In the genomic region with DNA sequence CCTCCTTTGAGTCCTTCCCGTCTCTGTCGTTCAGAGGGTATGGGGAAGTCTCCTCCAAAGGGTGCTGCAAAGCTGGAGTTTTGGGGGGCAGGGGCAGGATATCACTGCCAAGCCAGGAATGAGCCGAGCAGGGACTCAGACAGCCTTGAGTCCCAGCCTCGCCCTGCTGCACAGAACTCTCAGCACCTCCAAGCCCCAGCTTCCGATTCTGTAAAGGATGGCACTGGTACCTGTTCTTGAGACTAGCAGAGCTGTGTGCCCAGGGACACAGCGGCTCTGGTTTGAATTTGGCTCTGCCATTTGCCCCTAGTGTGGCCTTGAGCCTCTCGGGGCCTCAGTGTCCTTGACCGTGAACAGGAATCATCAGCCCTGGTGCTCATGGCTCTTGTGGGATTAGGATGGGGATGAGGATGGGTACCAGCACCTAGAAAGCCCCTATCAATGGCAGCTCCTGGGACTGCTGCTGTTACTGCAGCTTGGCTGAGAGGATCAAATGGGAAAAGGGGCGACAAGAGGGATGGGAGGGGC, we compare ENCODE assay signal across 11 cellular contexts. TPM values are rescaled to one million over a fixed set of nuclear protein-coding genes. Genes with fewer than 3 reads are reported as not detected.
DNase-seq lines count a peak whose midpoint lies in the region; ATAC-seq and TF ChIP-seq lines count a peak whose summit lies in the region.
"Had no signal": no experiment of that assay in that cellular context is flagged by ENCODE, and none has a peak within 500 bp of the region (broad histone marks: within the 10 kb centered on the region; RNA-seq: fewer than 3 reads in every experiment).

No MANE protein-coding gene starts in this region.

- no peak overlapping the region for H3K4me2 ChIP-seq in mesenchymal stem cell (ENCODE audit: low read length, poor library complexity, severe bottlenecking)

- peak overlapping the region; percentile 57 for H3K4me3 ChIP-seq in HUES64 (ENCODE audit: low read length)
- peak overlapping the region; percentile 86 to 89 for H3K4me3 ChIP-seq in ascending aorta
- no peak overlapping the region for H3K4me3 ChIP-seq in mesenchymal stem cell (ENCODE audit: insufficient read depth in 1 of 2, low read depth in 1 of 2, low read length in 2 of 2)
- H3K4me3 ChIP-seq in stomach: peak overlapping the region; percentile 19 to 78 (median 69)

- no peak for TF ChIP-seq EP300 in stomach (IDR thresholded peaks at IDR 0.05)

- H2BK5ac ChIP-seq in mesenchymal stem cell (ENCODE audit: low read depth, low read length, poor library complexity, severe bottlenecking): no peak overlapping the region

- intact Hi-C loops in ascending aorta (cut with DNase I): no loop called here
- intact Hi-C loops in stomach (cut with DNase I; ENCODE audit: low total_unique reads): no loop called here

- no peak overlapping the region for H2BK120ac ChIP-seq in mesenchymal stem cell (ENCODE audit: low read depth, low read length)

- no peak overlapping the region for H3K14ac ChIP-seq in mesenchymal stem cell (ENCODE audit: low read length in 2 of 2)

- H2AK5ac ChIP-seq in mesenchymal stem cell (ENCODE audit: low read length, severe bottlenecking): no peak overlapping the region

- TF ChIP-seq CTCF in ascending aorta (IDR thresholded peaks at IDR 0.05) (no peak), stomach (IDR thresholded peaks at IDR 0.05) (no peak)

- H3K9me3 ChIP-seq in HUES64 (ENCODE audit: insufficient read depth, low read depth, low read length): no peaks in the 10 kb centered on the region
- no peaks in the 10 kb centered on the region for H3K9me3 ChIP-seq in ascending aorta
- H3K9me3 ChIP-seq in mesenchymal stem cell (ENCODE audit: control insufficient read depth, low read length): no peaks in the 10 kb centered on the region
- no peaks in the 10 kb centered on the region for H3K9me3 ChIP-seq in stomach

- no peaks in the 10 kb centered on the region for H3K36me3 ChIP-seq in HUES64 (ENCODE audit: insufficient read depth, low read length)
- peaks cover 0 to 8% of the 10 kb centered on the region in 2 donors for H3K36me3 ChIP-seq in ascending aorta
- H3K36me3 ChIP-seq in mesenchymal stem cell (ENCODE audit: control insufficient read depth in 1 of 2, insufficient read depth in 2 of 2, low read depth in 1 of 2, low read length in 2 of 2): no peaks in the 10 kb centered on the region
- no peaks in the 10 kb centered on the region for H3K36me3 ChIP-seq in stomach
- H3K36me3 ChIP-seq: cardiac muscle cell had no signal

- DNase-seq in ascending aorta (ENCODE audit: low spot score in 2 of 2) (no peak), mesenchymal stem cell (no peak), stomach (no peak), erythroblast (lab: John Stamatoyannopoulos, UW) (no peak)
- DNase-seq in effector CD8-positive, alpha-beta T cell (lab: John Stamatoyannopoulos, UW): no peak
- DNase-seq: activated T-cell treated with anti-CD3 and anti-CD28 coated beads, Interleukin-2, amount 50 U/mL, for 48 hours had no signal

- H3K27me3 ChIP-seq in HUES64 (ENCODE audit: insufficient read depth, low read length) (no peaks in the 10 kb centered on the region), ascending aorta (no peaks in the 10 kb centered on the region), mesenchymal stem cell (ENCODE audit: control insufficient read depth in 1 of 2, insufficient read depth in 1 of 2, low read length in 2 of 2) (peaks cover 0 to 2% of the 10 kb centered on the region in 2 experiments), stomach (peaks cover 0 to 51% (median 17%) of the 10 kb centered on the region in 3 donors)
- H3K27me3 ChIP-seq: cardiac muscle cell had no signal

- whole genome bisulfite sequencing in HUES64: 78% methylated on average over 8 of the region's 9 CpGs
- WGBS in mesenchymal stem cell: 94% methylated on average over 8 of the region's 9 CpGs
- 50 to 67% (median 57%) methylated on average over 5 to 9 of the region's 9 CpGs for WGBS in stomach, 5 donors

- H3K23ac ChIP-seq in mesenchymal stem cell (ENCODE audit: low read length in 2 of 2): no peak overlapping the region

- peak overlapping the region; percentile 8 for H4K91ac ChIP-seq in mesenchymal stem cell (ENCODE audit: low read length)

- H4K8ac ChIP-seq in mesenchymal stem cell (ENCODE audit: low read length): peak overlapping the region; percentile 20

- no peak overlapping the region for H3K9ac ChIP-seq in HUES64 (ENCODE audit: low read depth, low read length)
- no peak overlapping the region for H3K9ac ChIP-seq in mesenchymal stem cell (ENCODE audit: low read length)

- peak overlapping the region in 1 of 2 experiments; percentile 13 for H3K4ac ChIP-seq in mesenchymal stem cell (ENCODE audit: low read depth in 1 of 2, low read length in 2 of 2)

- H2BK15ac ChIP-seq in mesenchymal stem cell (ENCODE audit: low read depth, poor library complexity, severe bottlenecking): peak overlapping the region; percentile 34

- no peaks in the 10 kb centered on the region for H3K79me1 ChIP-seq in mesenchymal stem cell (replicated peaks; ENCODE audit: low read length, poor library complexity, severe bottlenecking)

- H2AFZ ChIP-seq in mesenchymal stem cell (ENCODE audit: low read depth, low read length): no peak overlapping the region

- H3K18ac ChIP-seq in mesenchymal stem cell (ENCODE audit: low read depth in 1 of 2, low read length in 2 of 2): peak overlapping the region; percentile 17 to 64

- H3K27ac ChIP-seq in HUES64 (ENCODE audit: low read depth, low read length): peak overlapping the region; percentile 81; the same call in 1 of the 2 replicates
- peak overlapping the region; percentile 93 to 96 for H3K27ac ChIP-seq in ascending aorta
- H3K27ac ChIP-seq in mesenchymal stem cell (ENCODE audit: low read length, poor library complexity, severe bottlenecking): no peak overlapping the region
- peak overlapping the region; percentile 63 to 84 (median 80) for H3K27ac ChIP-seq in stomach
- H3K27ac ChIP-seq: cardiac muscle cell had no signal

- H3K4me1 ChIP-seq in HUES64 (ENCODE audit: insufficient read depth, low read length) (peaks cover 38% of the 10 kb centered on the region), ascending aorta (peaks cover 10 to 24% of the 10 kb centered on the region in 2 donors), mesenchymal stem cell (ENCODE audit: control insufficient read depth, insufficient read depth, low read depth, low read length) (peaks cover 21% of the 10 kb centered on the region), stomach (peaks cover 47 to 68% (median 62%) of the 10 kb centered on the region in 4 donors)

- ATAC-seq in HG03460 (IDR thresholded peaks at IDR 0.05; ENCODE audit: unreplicated experiment): no peak

- H2BK12ac ChIP-seq in mesenchymal stem cell (ENCODE audit: low read length in 2 of 2): peak overlapping the region; percentile 31 to 79

- TF ChIP-seq POLR2A in stomach (IDR thresholded peaks at IDR 0.05) (no peak), erythroblast (IDR thresholded peaks at IDR 0.05; ENCODE audit: low read length) (no peak)

RNA-seq across cellular contexts. Expression of a gene that starts 1.5 kb away (rescaled TPM):
- 41.9 TPM for polyA plus RNA-seq in HUES64 (2013, experiment 1 of 2)
- polyA plus RNA-seq in HUES64 (2013, experiment 2 of 2): 40.9 TPM
- total RNA-seq in ascending aorta (641 TPM), stomach (10 to 100 TPM; 47.0 to 92.1 (median 81.3) TPM)
- polyA plus RNA-seq in mesenchymal stem cell (2013, experiment 1 of 2): 112 TPM
- polyA plus RNA-seq in mesenchymal stem cell (2013, experiment 2 of 2): 108 TPM
- 100 to 1,000 TPM in 1 of 3 donors, 10 to 100 TPM in 2; 17.5 to 128 (median 44.6) TPM for polyA plus RNA-seq in stomach

RNA-seq across cellular contexts. Expression of a gene that starts 14.8 kb away (rescaled TPM):
- 0.50 TPM for polyA plus RNA-seq in HUES64 (2013, experiment 1 of 2)
- 0.57 TPM for polyA plus RNA-seq in HUES64 (2013, experiment 2 of 2)
- total RNA-seq in ascending aorta (not detected), stomach (1 to 10 TPM in 2 of 5 donors, not detected in 3; 2.2 to 4.9 TPM)
- polyA plus RNA-seq in mesenchymal stem cell (2013, experiment 1 of 2): not detected
- polyA plus RNA-seq in mesenchymal stem cell (2013, experiment 2 of 2): not detected
- polyA plus RNA-seq in stomach: under 1 TPM in 2 of 3 donors, not detected in 1; 0.10 to 0.75 TPM
- total RNA-seq: SK-MEL-5, skeletal muscle tissue had no signal
- polyA plus RNA-seq: cardiac muscle cell had no signal

RNA-seq across cellular contexts. Expression of a gene that starts 21.0 kb away (rescaled TPM):
- polyA plus RNA-seq in HUES64 (2013, experiment 1 of 2): 0.20 TPM
- polyA plus RNA-seq in HUES64 (2013, experiment 2 of 2): 0.38 TPM
- total RNA-seq in ascending aorta (5.7 TPM), stomach (10 to 100 TPM in 2 of 5 donors, 1 to 10 TPM in 2, not detected in 1; 1.8 to 16.9 (median 7.5) TPM)
- 0.32 TPM for polyA plus RNA-seq in mesenchymal stem cell (2013, experiment 1 of 2)
- polyA plus RNA-seq in mesenchymal stem cell (2013, experiment 2 of 2): 0.27 TPM
- polyA plus RNA-seq in stomach: 1 to 10 TPM in 2 of 3 donors, under 1 TPM in 1; 0.75 to 4.1 (median 1.9) TPM

RNA-seq across cellular contexts. Expression of a gene that starts 50.4 kb away (rescaled TPM):
- 5.2 TPM for polyA plus RNA-seq in HUES64 (2013, experiment 1 of 2)
- polyA plus RNA-seq in HUES64 (2013, experiment 2 of 2): 7.3 TPM
- total RNA-seq in ascending aorta (not detected), stomach (10 to 100 TPM in 1 of 5 donors, 1 to 10 TPM in 2, under 1 TPM in 1, not detected in 1; 0.58 to 11.0 (median 2.0) TPM)
- 1.9 TPM for polyA plus RNA-seq in mesenchymal stem cell (2013, experiment 1 of 2)
- polyA plus RNA-seq in mesenchymal stem cell (2013, experiment 2 of 2): 2.1 TPM
- 1 to 10 TPM; 2.4 to 3.4 (median 3.2) TPM for polyA plus RNA-seq in stomach

Comparison
In these comparisons a context has a peak if more than half of its experiments do, and no peak if none do; other contexts are left out.
1. H3K4me3 ChIP-seq: peak in HUES64 (single experiment), ascending aorta (2 of 2) and stomach (4 of 4); none in mesenchymal stem cell (0 of 2).